In the genomic region with DNA sequence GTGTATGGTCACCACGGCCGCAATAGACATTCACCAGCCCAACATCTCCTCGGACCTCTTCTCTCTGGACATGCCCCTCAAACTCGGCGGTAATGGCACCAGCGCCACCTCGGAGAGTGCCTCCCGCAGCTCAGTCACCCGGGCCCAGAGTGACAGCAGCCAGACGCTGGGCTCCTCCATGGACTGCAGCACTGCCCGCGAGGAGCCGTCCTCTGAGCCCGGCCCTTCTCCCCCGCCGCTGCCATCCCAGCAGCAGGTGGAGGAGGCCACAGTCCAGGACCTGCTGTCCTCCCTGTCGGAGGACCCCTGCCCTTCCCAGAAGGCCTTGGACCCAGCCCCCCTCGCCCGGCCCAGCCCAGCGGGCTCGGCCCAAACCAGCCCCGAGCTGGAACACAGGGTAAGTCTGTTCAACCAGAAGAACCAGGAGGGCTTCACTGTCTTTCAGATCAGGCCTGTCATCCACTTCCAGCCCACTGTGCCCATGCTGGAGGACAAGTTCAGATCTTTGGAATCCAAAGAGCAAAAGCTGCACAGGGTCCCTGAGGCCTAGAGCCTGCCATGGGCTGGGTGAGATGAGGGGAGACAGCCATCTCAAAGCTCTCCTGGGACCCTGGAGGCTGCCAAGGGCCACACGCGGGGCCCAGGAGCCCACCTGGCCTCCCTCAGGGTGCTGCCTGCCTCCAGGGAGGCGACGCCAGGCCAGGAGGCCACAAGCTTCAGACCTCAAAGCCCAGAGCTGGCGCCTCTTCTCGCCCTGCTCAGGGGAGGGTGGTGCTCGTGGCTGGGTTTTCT, we compare ENCODE assay signal across 23 cellular contexts.
"Had no signal": no experiment of that assay in that cellular context is flagged by ENCODE, and none has a peak within 500 bp of the region (broad histone marks: within the 10 kb centered on the region; RNA-seq: fewer than 3 reads in every experiment).

No MANE protein-coding gene starts in this region.

- H2AFZ ChIP-seq: hepatocyte had no signal

- H3K27me3 ChIP-seq: cardiac muscle cell, hepatocyte, stomach had no signal

- FAIRE-seq: islet of Langerhans, small intestine had no signal

- DNase-seq: activated CD4-positive, alpha-beta T cell treated with anti-CD3 and anti-CD28 coated beads, Interleukin-2, amount 10 ng/mL, durations not matched to agents 7 days and 5 days; activated CD8-positive, alpha-beta T cell treated with anti-CD3 and anti-CD28 coated beads, Interleukin-2, amount 10 ng/mL, durations not matched to agents 7 days and 5 days; activated gamma-delta T cell; activated naive CD8-positive, alpha-beta T cell treated with anti-CD3 and anti-CD28 coated beads, Interleukin-2, amount 10 ng/mL, durations not matched to agents 7 days and 5 days; amygdala; endodermal cell; foreskin fibroblast; right cardiac atrium; small intestine; stimulated activated CD4-positive, alpha-beta T cell treated with anti-CD3 and anti-CD28 coated beads, Interleukin-4, amount 100 ng/mL, for 1 hour; stomach had no signal

- ATAC-seq: activated CD4-positive, CD25-positive, alpha-beta regulatory T cell treated with anti-CD3 and anti-CD28 coated beads, Interleukin-2, amount 50 U/mL, for 24 hours; activated CD8-positive, alpha-beta T cell treated with anti-CD3 and anti-CD28 coated beads, Interleukin-2, amount 10 ng/mL, durations not matched to agents 7 days and 5 days; natural killer cell treated with Interleukin-12 subunit alpha and Interleukin-12 subunit beta and Interleukin-15 and Interleukin-18, amount 100 ng/mL, for 72 hours; right cardiac atrium; stimulated activated effector memory CD8-positive, alpha-beta T cell treated with anti-CD3 and anti-CD28 coated beads, Interleukin-12 subunit alpha, Interleukin-12 subunit beta, amount 100 ng/mL, for 72 hours had no signal

- H3K27ac ChIP-seq: cardiac muscle cell, epithelial cell of prostate, hepatocyte, prostate gland, stomach, thoracic aorta had no signal

- H3K4me1 Mint-ChIP-seq: activated CD4-positive, alpha-beta T cell treated with anti-CD3 and anti-CD28 coated beads, Interleukin-2, amount 10 ng/mL, durations not matched to agents 7 days and 5 days; activated naive CD8-positive, alpha-beta T cell treated with anti-CD3 and anti-CD28 coated beads, Interleukin-2, amount 10 ng/mL, durations not matched to agents 7 days and 5 days had no signal

- H3K9me3 Mint-ChIP-seq: activated CD4-positive, alpha-beta T cell treated with anti-CD3 and anti-CD28 coated beads, Interleukin-2, amount 10 ng/mL, durations not matched to agents 7 days and 5 days; activated naive CD8-positive, alpha-beta T cell treated with anti-CD3 and anti-CD28 coated beads, Interleukin-2, amount 10 ng/mL, durations not matched to agents 7 days and 5 days; endodermal cell; mesothelial cell of epicardium; natural killer cell treated with Interleukin-12 subunit alpha and Interleukin-12 subunit beta and Interleukin-15 and Interleukin-18, amount 100 ng/mL, for 72 hours; stimulated activated effector memory CD8-positive, alpha-beta T cell treated with anti-CD3 and anti-CD28 coated beads, Interleukin-12 subunit alpha, Interleukin-12 subunit beta, amount 100 ng/mL, for 72 hours; T-helper 1 cell treated with Interleukin-12 subunit alpha and Interleukin-12 subunit beta and Interleukin-4 antibody, amounts not matched to agents 30 μg/mL and 1 μg/mL, for 36 hours had no signal

- H3K27ac Mint-ChIP-seq: activated CD4-positive, alpha-beta T cell treated with anti-CD3 and anti-CD28 coated beads, Interleukin-2, amount 10 ng/mL, durations not matched to agents 7 days and 5 days; activated CD8-positive, alpha-beta T cell treated with anti-CD3 and anti-CD28 coated beads, Interleukin-2, amount 10 ng/mL, durations not matched to agents 7 days and 5 days; activated naive CD8-positive, alpha-beta T cell treated with anti-CD3 and anti-CD28 coated beads, Interleukin-2, amount 10 ng/mL, durations not matched to agents 7 days and 5 days; endodermal cell; mesothelial cell of epicardium; natural killer cell treated with Interleukin-12 subunit alpha and Interleukin-12 subunit beta and Interleukin-15 and Interleukin-18, amount 100 ng/mL, for 72 hours; stimulated activated effector memory CD8-positive, alpha-beta T cell treated with anti-CD3 and anti-CD28 coated beads, Interleukin-12 subunit alpha, Interleukin-12 subunit beta, amount 100 ng/mL, for 72 hours; T-helper 1 cell treated with Interleukin-12 subunit alpha and Interleukin-12 subunit beta and Interleukin-4 antibody, amounts not matched to agents 30 μg/mL and 1 μg/mL, for 36 hours had no signal

- H3K79me2 ChIP-seq: hepatocyte had no signal

- H3K4me2 ChIP-seq: hepatocyte had no signal

- H3K4me3 Mint-ChIP-seq: activated CD4-positive, alpha-beta T cell treated with anti-CD3 and anti-CD28 coated beads, Interleukin-2, amount 10 ng/mL, durations not matched to agents 7 days and 5 days; activated CD8-positive, alpha-beta T cell treated with anti-CD3 and anti-CD28 coated beads, Interleukin-2, amount 10 ng/mL, durations not matched to agents 7 days and 5 days; activated naive CD8-positive, alpha-beta T cell treated with anti-CD3 and anti-CD28 coated beads, Interleukin-2, amount 10 ng/mL, durations not matched to agents 7 days and 5 days; endodermal cell; mesothelial cell of epicardium; natural killer cell treated with Interleukin-12 subunit alpha and Interleukin-12 subunit beta and Interleukin-15 and Interleukin-18, amount 100 ng/mL, for 72 hours; stimulated activated effector memory CD8-positive, alpha-beta T cell treated with anti-CD3 and anti-CD28 coated beads, Interleukin-12 subunit alpha, Interleukin-12 subunit beta, amount 100 ng/mL, for 72 hours; T-helper 1 cell treated with Interleukin-12 subunit alpha and Interleukin-12 subunit beta and Interleukin-4 antibody, amounts not matched to agents 30 μg/mL and 1 μg/mL, for 36 hours had no signal

- H3K36me3 Mint-ChIP-seq: activated naive CD8-positive, alpha-beta T cell treated with anti-CD3 and anti-CD28 coated beads, Interleukin-2, amount 10 ng/mL, durations not matched to agents 7 days and 5 days; natural killer cell treated with Interleukin-12 subunit alpha and Interleukin-12 subunit beta and Interleukin-15 and Interleukin-18, amount 100 ng/mL, for 72 hours had no signal

- H3K9me3 ChIP-seq: prostate gland, stomach, thoracic aorta had no signal

- H3K27me3 Mint-ChIP-seq: activated CD4-positive, alpha-beta T cell treated with anti-CD3 and anti-CD28 coated beads, Interleukin-2, amount 10 ng/mL, durations not matched to agents 7 days and 5 days; activated naive CD8-positive, alpha-beta T cell treated with anti-CD3 and anti-CD28 coated beads, Interleukin-2, amount 10 ng/mL, durations not matched to agents 7 days and 5 days; natural killer cell treated with Interleukin-12 subunit alpha and Interleukin-12 subunit beta and Interleukin-15 and Interleukin-18, amount 100 ng/mL, for 72 hours had no signal

- H3K36me3 ChIP-seq: cardiac muscle cell, prostate gland, thoracic aorta had no signal

- H3K4me3 ChIP-seq: cardiac muscle cell, hepatocyte, lung, prostate gland, stomach, thoracic aorta had no signal

- H3K4me1 ChIP-seq: prostate gland had no signal
